8 cellular contexts compared by ENCODE assay signal in genomic region chr16:58127634-58128033, GRCh38. TPM values are rescaled to one million over a fixed set of nuclear protein-coding genes. Genes with fewer than 3 reads are reported as not detected.
A peak's percentile ranks its signal among the peaks of the same experiment; 100 is the strongest.
DNase-seq lines count a peak whose midpoint lies in the region; ATAC-seq and TF ChIP-seq lines count a peak whose summit lies in the region.

No MANE protein-coding gene starts in this region.

- POLR2A ChIA-PET in activated naive CD8-positive, alpha-beta T cell treated with anti-CD3 and anti-CD28 coated beads, Interleukin-2, amount 10 ng/mL, durations not matched to agents 7 days and 5 days (lab: Charles Lee): interaction anchor here (0.8 kb wide), 1 partner anchor 103 kb away, joined by 6 read pairs; the partner anchor contains the start of gene MMP15

- intact Hi-C loops in left lung (cut with DNase I): loop anchor here in 1 of 2 donors (10.0 kb wide), 1 partner anchor 103 kb away; the partner anchor contains the start of gene MMP15

- H3K4me1 ChIP-seq in left lung: peaks cover 27 to 56% of the 10 kb centered on the region in 2 donors

- H3K36me3 Mint-ChIP-seq in activated naive CD4-positive, alpha-beta T cell treated with anti-CD3 and anti-CD28 coated beads, Interleukin-2, amount 10 ng/mL, durations not matched to agents 7 days and 5 days: peaks cover 11% of the 10 kb centered on the region
- H3K36me3 Mint-ChIP-seq in activated naive CD8-positive, alpha-beta T cell treated with anti-CD3 and anti-CD28 coated beads, Interleukin-2, amount 10 ng/mL, durations not matched to agents 7 days and 5 days: peaks cover 5% of the 10 kb centered on the region
- H3K36me3 Mint-ChIP-seq in type B pancreatic cell: peaks cover 5% of the 10 kb centered on the region

- DNase-seq in activated naive CD4-positive, alpha-beta T cell treated with anti-CD3 and anti-CD28 coated beads, Interleukin-2, amount 10 ng/mL, durations not matched to agents 7 days and 5 days: no peak
- DNase-seq in activated naive CD4-positive, alpha-beta T cell treated with anti-CD3 and anti-CD28 coated beads, Interleukin-2, amount 50 U/mL, for 16 hours: no peak
- no peak for DNase-seq in activated naive CD8-positive, alpha-beta T cell treated with anti-CD3 and anti-CD28 coated beads, Interleukin-2, amount 10 ng/mL, durations not matched to agents 7 days and 5 days
- no peak for DNase-seq in left lung
- no peak for DNase-seq in type B pancreatic cell (ENCODE audit: extremely low spot score, unreplicated experiment)
- no peak for DNase-seq in stimulated activated CD4-positive, alpha-beta T cell treated with anti-CD3 and anti-CD28 coated beads, Interleukin-4, amount 100 ng/mL, for 1 hour

- H3K9me3 ChIP-seq in left lung: no peaks in the 10 kb centered on the region

- no peaks in the 10 kb centered on the region for H3K9me3 Mint-ChIP-seq in activated naive CD4-positive, alpha-beta T cell treated with anti-CD3 and anti-CD28 coated beads, Interleukin-2, amount 10 ng/mL, durations not matched to agents 7 days and 5 days
- no peaks in the 10 kb centered on the region for H3K9me3 Mint-ChIP-seq in activated naive CD8-positive, alpha-beta T cell treated with anti-CD3 and anti-CD28 coated beads, Interleukin-2, amount 10 ng/mL, durations not matched to agents 7 days and 5 days
- H3K9me3 Mint-ChIP-seq in type B pancreatic cell: peaks cover 6% of the 10 kb centered on the region

- ATAC-seq in activated naive CD8-positive, alpha-beta T cell treated with anti-CD3 and anti-CD28 coated beads, Interleukin-2, amount 10 ng/mL, durations not matched to agents 7 days and 5 days (ENCODE audit: low read depth): no peak
- ATAC-seq in left lung (no peak), HG03565 (IDR thresholded peaks at IDR 0.05; ENCODE audit: unreplicated experiment) (no peak), GM21619 (IDR thresholded peaks at IDR 0.05; ENCODE audit: unreplicated experiment) (no peak)

- peaks cover 51% of the 10 kb centered on the region for H3K4me1 Mint-ChIP-seq in activated naive CD4-positive, alpha-beta T cell treated with anti-CD3 and anti-CD28 coated beads, Interleukin-2, amount 10 ng/mL, durations not matched to agents 7 days and 5 days
- H3K4me1 Mint-ChIP-seq in activated naive CD8-positive, alpha-beta T cell treated with anti-CD3 and anti-CD28 coated beads, Interleukin-2, amount 10 ng/mL, durations not matched to agents 7 days and 5 days: peaks cover 42% of the 10 kb centered on the region
- peaks cover 44% of the 10 kb centered on the region for H3K4me1 Mint-ChIP-seq in type B pancreatic cell (ENCODE audit: unreplicated experiment)

- no peaks in the 10 kb centered on the region for H3K27me3 Mint-ChIP-seq in activated naive CD4-positive, alpha-beta T cell treated with anti-CD3 and anti-CD28 coated beads, Interleukin-2, amount 10 ng/mL, durations not matched to agents 7 days and 5 days
- no peaks in the 10 kb centered on the region for H3K27me3 Mint-ChIP-seq in activated naive CD8-positive, alpha-beta T cell treated with anti-CD3 and anti-CD28 coated beads, Interleukin-2, amount 10 ng/mL, durations not matched to agents 7 days and 5 days
- peaks cover 5% of the 10 kb centered on the region for H3K27me3 Mint-ChIP-seq in type B pancreatic cell

- TF ChIP-seq CTCF in left lung (IDR thresholded peaks at IDR 0.05) (no peak), type B pancreatic cell (conservative IDR thresholded peaks at IDR 0.05) (peak; percentile 57)

- H3K4me3 ChIP-seq in left lung: peak overlapping the region in 1 of 2 donors; percentile 81

- H3K27me3 ChIP-seq in left lung: no peaks in the 10 kb centered on the region

- peak overlapping the region; percentile 75 to 90 for H3K27ac ChIP-seq in left lung

- H3K36me3 ChIP-seq in left lung: no peaks in the 10 kb centered on the region

- peak overlapping the region; percentile 53 for H3K27ac Mint-ChIP-seq in activated naive CD4-positive, alpha-beta T cell treated with anti-CD3 and anti-CD28 coated beads, Interleukin-2, amount 10 ng/mL, durations not matched to agents 7 days and 5 days
- peak overlapping the region; percentile 90 for H3K27ac Mint-ChIP-seq in activated naive CD8-positive, alpha-beta T cell treated with anti-CD3 and anti-CD28 coated beads, Interleukin-2, amount 10 ng/mL, durations not matched to agents 7 days and 5 days
- H3K27ac Mint-ChIP-seq in type B pancreatic cell: peak overlapping the region; percentile 83

- CTCF ChIA-PET in activated naive CD4-positive, alpha-beta T cell treated with anti-CD3 and anti-CD28 coated beads, Interleukin-2, amount 10 ng/mL, durations not matched to agents 7 days and 5 days (lab: Charles Lee): interaction anchor here (1.5 to 4.4 kb wide), 5 partner anchors 9 to 109 kb away, joined by 4 to 30 read pairs (median 9); no protein-coding TSS in a partner anchor

- H3K4me3 Mint-ChIP-seq in activated naive CD4-positive, alpha-beta T cell treated with anti-CD3 and anti-CD28 coated beads, Interleukin-2, amount 10 ng/mL, durations not matched to agents 7 days and 5 days: peak overlapping the region; percentile 78
- peak overlapping the region; percentile 98 for H3K4me3 Mint-ChIP-seq in activated naive CD8-positive, alpha-beta T cell treated with anti-CD3 and anti-CD28 coated beads, Interleukin-2, amount 10 ng/mL, durations not matched to agents 7 days and 5 days
- H3K4me3 Mint-ChIP-seq in type B pancreatic cell: peak overlapping the region; percentile 89

RNA-seq across cellular contexts. Expression of gene CFAP20, which starts 1.5 kb away (rescaled TPM):
- total RNA-seq in activated naive CD8-positive, alpha-beta T cell treated with anti-CD3 and anti-CD28 coated beads, Interleukin-2, amount 10 ng/mL, durations not matched to agents 7 days and 5 days: 10 to 100 TPM; 38.5 to 40.6 TPM
- 10 to 100 TPM; 26.0 to 27.6 TPM for total RNA-seq in left lung
- total RNA-seq in type B pancreatic cell (ENCODE audit: low replicate concordance): 37.2 and 41.7 TPM in 2 replicates
